Comparison of ENCODE assay signal across 14 cellular contexts in genomic region chr13:25687622-25688225, GRCh38.
DNase-seq lines count a peak whose midpoint lies in the region; ATAC-seq and TF ChIP-seq lines count a peak whose summit lies in the region.
"Had no signal": no experiment of that assay in that cellular context is flagged by ENCODE, and none has a peak within 500 bp of the region (broad histone marks: within the 10 kb centered on the region; RNA-seq: fewer than 3 reads in every experiment).

No MANE protein-coding gene starts in this region.

- H3K9me3 ChIP-seq in mucosa of descending colon, result no peaks in the 10 kb centered on the region
- H3K9me3 ChIP-seq: SK-N-SH had no signal

- no peaks in the 10 kb centered on the region for H3K36me3 ChIP-seq in mucosa of descending colon (ENCODE audit: low read depth)

- no peak overlapping the region for H3K4me3 ChIP-seq in mucosa of descending colon
- H3K4me3 ChIP-seq: dorsolateral prefrontal cortex had no signal

- peaks cover 4% of the 10 kb centered on the region for H3K4me1 ChIP-seq in mucosa of descending colon (ENCODE audit: low read depth)

- H3K27ac ChIP-seq in VCaP, result peak overlapping the region; percentile 67

- TF ChIP-seq CTCF in VCaP (conservative IDR thresholded peaks at IDR 0.05) (no peak), mucosa of descending colon (IDR thresholded peaks at IDR 0.05) (no peak), GM13976 (IDR thresholded peaks at IDR 0.05; ENCODE audit: borderline replicate concordance, control extremely low read depth, extremely low read depth, insufficient read depth, missing control alignments) (no peak)

- DNase-seq in COR-L47 (lab: John Stamatoyannopoulos, UW) (peak; percentile 62), M059J (ENCODE audit: low read depth) (peak; percentile 51), mucosa of descending colon (peak in 2 of 3 donors; percentile 33 to 36), GM13976 (ENCODE audit: low spot score) (no peak), LoVo (ENCODE audit: low spot score) (no peak), posterior vena cava (ENCODE audit: low spot score) (no peak)
- DNase-seq: activated CD4-positive, CD25-positive, alpha-beta regulatory T cell; activated CD8-positive, alpha-beta memory T cell treated with anti-CD3 and anti-CD28 coated beads, Interleukin-2, amount 50 U/mL, for 4 hours; AML-193; SK-N-SH; stimulated activated naive CD4-positive, alpha-beta T cell treated with Interleukin-2 at 50 U/mL for 16 hours had no signal

- ATAC-seq in mucosa of descending colon, result peak; percentile 83
- no peak for ATAC-seq in GM18873 (IDR thresholded peaks at IDR 0.05; ENCODE audit: low FRiP score, unreplicated experiment)

- in situ Hi-C loops in GM13976 (cut with MboI; ENCODE audit: low sequenced_read_pairs, unreplicated experiment), result no loop called here

- intact Hi-C loops in mucosa of descending colon (cut with DNase I, micrococcal nuclease) (no loop called here), posterior vena cava (cut with DNase I) (no loop called here)

Comparison
In these comparisons a context has a peak if more than half of its experiments do, and no peak if none do; other contexts are left out.
1. DNase-seq: peak in COR-L47 (single experiment), M059J (single experiment) and mucosa of descending colon (2 of 3); none in GM13976 (single experiment), LoVo (single experiment) and posterior vena cava (single experiment).